8 cellular contexts compared by ENCODE assay signal in the genomic region with DNA sequence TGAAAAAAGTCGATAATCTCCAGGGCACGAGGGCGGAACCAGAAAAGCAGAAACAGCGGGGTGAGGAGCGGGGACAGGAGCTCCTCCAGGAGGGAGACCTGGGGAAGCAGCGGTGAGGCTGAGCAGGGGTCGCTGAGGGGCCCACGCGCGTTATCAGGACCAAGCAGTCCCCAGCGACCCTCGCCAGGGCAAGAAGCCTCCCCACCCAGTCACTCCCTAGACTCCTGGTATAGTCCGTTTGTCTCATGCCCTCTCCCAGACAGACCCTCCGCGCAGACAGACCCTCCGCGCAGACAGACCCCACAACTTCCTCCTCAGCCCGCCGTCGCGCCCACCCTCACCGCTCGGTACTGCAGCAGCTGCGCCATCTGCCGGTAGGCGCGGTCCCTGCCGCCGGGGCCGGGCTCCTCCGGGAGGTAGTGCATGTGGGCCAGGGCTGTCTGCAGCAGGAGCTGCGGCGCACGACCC. TPM values are rescaled to one million over a fixed set of nuclear protein-coding genes. Genes with fewer than 3 reads are reported as not detected.
DNase-seq lines count a peak whose midpoint lies in the region; ATAC-seq and TF ChIP-seq lines count a peak whose summit lies in the region.

No MANE protein-coding gene starts in this region.

- peak overlapping the region; percentile 24 for H3K9ac ChIP-seq in ES-I3 (ENCODE audit: low read depth, low read length)

- peaks cover 46% of the 10 kb centered on the region for H3K27me3 Mint-ChIP-seq in nephron (ENCODE audit: low read depth)

- H3K36me3 Mint-ChIP-seq in nephron (ENCODE audit: low read depth) = peaks cover 3% of the 10 kb centered on the region

- TF ChIP-seq CTCF in nephron (IDR thresholded peaks at IDR 0.05; ENCODE audit: unreplicated experiment in 3 of 3) = peak; percentile 94 to 95 (median 94)

- peaks cover 11% of the 10 kb centered on the region; the same call in 1 of the 2 replicates for H3K4me1 ChIP-seq in ES-I3 (ENCODE audit: insufficient read depth, low read length)

- H3K4me3 Mint-ChIP-seq in nephron = peak overlapping the region; percentile 55 to 84 (median 82)

- DNase-seq in NCI-H82 treated with DMSO at 0.1 percent for 48 hours (lab: John Stamatoyannopoulos, UW; ENCODE audit: unreplicated experiment) = peak; percentile 23
- DNase-seq in activated T-cell treated with anti-CD3 and anti-CD28 coated beads for 4 hours = peak; percentile 80
- DNase-seq in stimulated activated naive CD8-positive, alpha-beta T cell treated with anti-CD3 and anti-CD28 coated beads, Interleukin-15, Interleukin-2, amounts not matched to agents 100 U/mL and 50 U/mL, for 24 hours = peak; percentile 93

- H3K9me3 Mint-ChIP-seq in nephron = no peaks in the 10 kb centered on the region

- peaks cover 31% of the 10 kb centered on the region for H3K4me1 Mint-ChIP-seq in nephron

- ATAC-seq in HG02642 (IDR thresholded peaks at IDR 0.05; ENCODE audit: poor library complexity, unreplicated experiment) (peak; percentile 60), esophagus mucosa (peak; percentile 53), HG03135 (IDR thresholded peaks at IDR 0.05; ENCODE audit: unreplicated experiment) (no peak)
- ATAC-seq in stimulated activated naive CD8-positive, alpha-beta T cell treated with anti-CD3 and anti-CD28 coated beads, Interleukin-15, Interleukin-2, amounts not matched to agents 100 U/mL and 50 U/mL, for 24 hours = peak; percentile 69

- H3K9me3 ChIP-seq in ES-I3 (ENCODE audit: control insufficient read depth, insufficient read depth, low read length) = peaks cover 4% of the 10 kb centered on the region; the same call in 1 of the 2 replicates

- H3K27ac Mint-ChIP-seq in nephron = peak overlapping the region; percentile 7 to 63 (median 29)

- no peaks in the 10 kb centered on the region for H3K36me3 ChIP-seq in ES-I3 (ENCODE audit: insufficient read depth, low read length)

RNA-seq across cellular contexts. Expression of gene ATG9B, which starts 6.3 kb away (rescaled TPM):
- 16.7 TPM for total RNA-seq in esophagus mucosa

RNA-seq across cellular contexts. Expression of gene ABCB8, which starts 10.3 kb away (rescaled TPM):
- total RNA-seq in esophagus mucosa = 25.1 TPM

RNA-seq across cellular contexts. Expression of gene NOS3, which starts 27.2 kb away (rescaled TPM):
- total RNA-seq in esophagus mucosa = 3.1 TPM

RNA-seq across cellular contexts. Expression of gene ASIC3, which starts 30.3 kb away (rescaled TPM):
- 0.52 TPM for total RNA-seq in esophagus mucosa

RNA-seq across cellular contexts. Expression of gene CDK5, which starts 39.7 kb away (rescaled TPM):
- 11.4 TPM for total RNA-seq in esophagus mucosa

Comparison
In these comparisons a context has a peak if more than half of its experiments do, and no peak if none do; other contexts are left out.
1. DNase-seq: peak in every context shown above with its lines; median percentile 93 in stimulated activated naive CD8-positive, alpha-beta T cell treated with anti-CD3 and anti-CD28 coated beads, Interleukin-15, Interleukin-2, amounts not matched to agents 100 U/mL and 50 U/mL, for 24 hours; 80 in activated T-cell treated with anti-CD3 and anti-CD28 coated beads for 4 hours; 23 in NCI-H82 treated with DMSO at 0.1 percent for 48 hours.